ENCODE assay signal across 8 cellular contexts in genomic region chr12:6383572-6384498, GRCh38. TPM values are rescaled to one million over a fixed set of nuclear protein-coding genes. Genes with fewer than 3 reads are reported as not detected.
DNase-seq lines count a peak whose midpoint lies in the region; ATAC-seq and TF ChIP-seq lines count a peak whose summit lies in the region.

LTBR (plus strand) TSS chr12:6384162; CDS start chr12:6384359, 197 bp downstream.

- H2AFZ ChIP-seq in neural progenitor cell (replicated peaks), result peak within 1 kb of the TSS; percentile 100

- H4K20me1 ChIP-seq in neural progenitor cell (ENCODE audit: low read depth), result no peaks in the 10 kb centered on the region

- peak within 1 kb of the TSS; percentile 37 for H3K4me3 Mint-ChIP-seq in activated naive CD8-positive, alpha-beta T cell treated with anti-CD3 and anti-CD28 coated beads for 36 hours
- no peak within 1 kb of the TSS for H3K4me3 Mint-ChIP-seq in neural progenitor cell

- H3K4me2 ChIP-seq in neural progenitor cell, result no peak within 1 kb of the TSS

- peaks cover 17% of the 10 kb centered on the region for H3F3A ChIP-seq in neural progenitor cell (ENCODE audit: low read depth)

- H3K4me1 ChIP-seq in neural progenitor cell, result peaks cover 25% of the 10 kb centered on the region

- H3K9ac ChIP-seq in neural progenitor cell, result no peak within 1 kb of the TSS

- in situ Hi-C loops in Caki2 (cut with HindIII; ENCODE audit: low pct_unique_long_range_greater_than_20kb, low sequenced_read_pairs), result no loop called here

- TF ChIP-seq CTCF in neural progenitor cell (IDR thresholded peaks at IDR 0.05), result no peak

- H3K4me3 ChIP-seq in MG63 (peak within 1 kb of the TSS; percentile 86), neural progenitor cell (no peak within 1 kb of the TSS)

- no peaks in the 10 kb centered on the region for H3K9me3 Mint-ChIP-seq in activated naive CD8-positive, alpha-beta T cell treated with anti-CD3 and anti-CD28 coated beads for 36 hours
- H3K9me3 Mint-ChIP-seq in neural progenitor cell, result no peaks in the 10 kb centered on the region

- H3K4me1 Mint-ChIP-seq in activated naive CD8-positive, alpha-beta T cell treated with anti-CD3 and anti-CD28 coated beads for 36 hours, result peaks cover 3% of the 10 kb centered on the region
- peaks cover 25% of the 10 kb centered on the region for H3K4me1 Mint-ChIP-seq in neural progenitor cell

- DNase-seq in Caki2 (ENCODE audit: low read depth) (peak; percentile 87), MG63 (peak; percentile 97), foreskin melanocyte (peak; percentile 89), neural progenitor cell (ENCODE audit: low spot score) (peak; percentile 49), NCI-H1092 (lab: John Stamatoyannopoulos, UW) (no peak), KG1 (lab: John Stamatoyannopoulos, UW) (no peak)
- no peak for DNase-seq in activated naive CD8-positive, alpha-beta T cell treated with anti-CD3 and anti-CD28 coated beads for 36 hours

- H3K27me3 ChIP-seq in MG63 (no peaks in the 10 kb centered on the region), neural progenitor cell (peaks cover 20% of the 10 kb centered on the region)

- H3K79me2 ChIP-seq in neural progenitor cell (ENCODE audit: low read depth), result no peaks in the 10 kb centered on the region

- peak within 1 kb of the TSS; percentile 65 for H3K27ac Mint-ChIP-seq in activated naive CD8-positive, alpha-beta T cell treated with anti-CD3 and anti-CD28 coated beads for 36 hours
- H3K27ac Mint-ChIP-seq in neural progenitor cell, result peak within 1 kb of the TSS; percentile 42

- H3K36me3 Mint-ChIP-seq in activated naive CD8-positive, alpha-beta T cell treated with anti-CD3 and anti-CD28 coated beads for 36 hours, result no peaks in the 10 kb centered on the region
- H3K36me3 Mint-ChIP-seq in neural progenitor cell, result no peaks in the 10 kb centered on the region

- ATAC-seq in GM21360 (IDR thresholded peaks at IDR 0.05; ENCODE audit: unreplicated experiment), result no peak

- no peak within 1 kb of the TSS for H3K27ac ChIP-seq in neural progenitor cell

- H3K36me3 ChIP-seq in MG63 (peaks cover 41% of the 10 kb centered on the region), neural progenitor cell (no peaks in the 10 kb centered on the region)

- H3K9me3 ChIP-seq in MG63 (no peaks in the 10 kb centered on the region), neural progenitor cell (ENCODE audit: low read depth) (no peaks in the 10 kb centered on the region)

- H3K27me3 Mint-ChIP-seq in activated naive CD8-positive, alpha-beta T cell treated with anti-CD3 and anti-CD28 coated beads for 36 hours, result peaks cover 15% of the 10 kb centered on the region
- H3K27me3 Mint-ChIP-seq in neural progenitor cell (ENCODE audit: insufficient read depth, low read depth), result peaks cover 4% of the 10 kb centered on the region

RNA-seq across cellular contexts. Expression of gene LTBR, which starts in this region (rescaled TPM):
- 102 and 136 TPM in 2 replicates for total RNA-seq in Caki2 (2014; rRNA removed; shearing (Covaris generic); ENCODE audit: low replicate concordance)
- total RNA-seq in MG63 (2014; rRNA removed; shearing (Covaris generic); ENCODE audit: low replicate concordance), result 35.0 and 61.5 TPM in 2 replicates
- total RNA-seq in activated naive CD8-positive, alpha-beta T cell treated with anti-CD3 and anti-CD28 coated beads for 36 hours, result 1 to 10 TPM; 1.1 to 1.5 TPM
- total RNA-seq in neural progenitor cell (ENCODE audit: low replicate concordance), result 0.25 TPM in 1 of 2 replicates, not detected in the other

Comparison
In these comparisons a context has a peak if more than half of its experiments do, and no peak if none do; other contexts are left out.
1. RNA of gene LTBR (total RNA-seq): 102 to 136 TPM in Caki2 and 35.0 to 61.5 TPM in MG63; 1.1 to 1.5 TPM in activated naive CD8-positive, alpha-beta T cell treated with anti-CD3 and anti-CD28 coated beads for 36 hours and 0.25 TPM in neural progenitor cell; every median in the first group is over 10 times any median in the second.
2. Peak in DNase-seq in neural progenitor cell; RNA of the gene not detected or under 1 TPM.
3. DNase-seq: peak in Caki2 (single experiment), MG63 (single experiment) and foreskin melanocyte (single experiment); none in activated naive CD8-positive, alpha-beta T cell treated with anti-CD3 and anti-CD28 coated beads for 36 hours (single experiment), NCI-H1092 (single experiment) and KG1 (single experiment).